25 cellular contexts compared by ENCODE assay signal in genomic region chr22:42361523-42361922, GRCh38.
DNase-seq lines count a peak whose midpoint lies in the region; ATAC-seq and TF ChIP-seq lines count a peak whose summit lies in the region.
"Had no signal": no experiment of that assay in that cellular context is flagged by ENCODE, and none has a peak within 500 bp of the region (broad histone marks: within the 10 kb centered on the region; RNA-seq: fewer than 3 reads in every experiment).

No MANE protein-coding gene starts in this region.

- WGBS in GM23248 (ENCODE audit: low coverage in 1 of 2, low lambda C conversion rate in 2 of 2, missing lambda C conversion rate in 2 of 2), 2 experiments, result 86 to 95% methylated on average over 10 of the region's 10 CpGs

- no peaks in the 10 kb centered on the region for H4K20me1 ChIP-seq in GM23248 (ENCODE audit: insufficient read depth)

- H3K27me3 Mint-ChIP-seq in WTC11 (ENCODE audit: low read depth) (peaks cover 8% of the 10 kb centered on the region; the same call in 1 of the 2 replicates), brain (peaks cover 9% of the 10 kb centered on the region), glutamatergic neuron (ENCODE audit: unreplicated experiment) (peaks cover 28% of the 10 kb centered on the region)

- no peak overlapping the region for H2AFZ ChIP-seq in GM23248

- intact Hi-C loops in mucosa of descending colon (cut with DNase I, micrococcal nuclease), result no loop called here

- no peak for DNase-seq in WTC11 (ENCODE audit: low spot score)
- no peak for DNase-seq in glutamatergic neuron
- DNase-seq in activated CD8-positive, alpha-beta memory T cell treated with anti-CD3 and anti-CD28 coated beads for 24 hours, result no peak
- DNase-seq in left lobe of liver (ENCODE audit: low spot score), result no peak
- DNase-seq in GM23248, result no peak
- DNase-seq in mucosa of descending colon, result no peak
- DNase-seq: 8988T; ACHN; BE2C; C1 segment of cervical spinal cord; Caco-2; Calu3; CD4-positive, CD25-positive, alpha-beta regulatory T cell; CD8-positive, alpha-beta T cell; DMS 273 treated with DMSO at 0.1 percent for 48 hours; DMS153; DMS53; DMS79; DND-41; EL; GDM1 had no signal

- peaks cover 3% of the 10 kb centered on the region; the same call in 1 of the 2 replicates for H3K36me3 Mint-ChIP-seq in WTC11
- peaks cover 6% of the 10 kb centered on the region for H3K36me3 Mint-ChIP-seq in brain
- peaks cover 6% of the 10 kb centered on the region for H3K36me3 Mint-ChIP-seq in glutamatergic neuron (ENCODE audit: unreplicated experiment)
- H3K36me3 Mint-ChIP-seq: CD4-positive, CD25-positive, alpha-beta regulatory T cell; CD8-positive, alpha-beta T cell had no signal

- no peaks in the 10 kb centered on the region for H3K9me3 ChIP-seq in GM23248 (ENCODE audit: low read depth)
- H3K9me3 ChIP-seq in mucosa of descending colon, result no peaks in the 10 kb centered on the region
- H3K9me3 ChIP-seq: BE2C, BLaER1, Caco-2 had no signal

- POLR2A ChIA-PET in WTC11 (lab: Charles Lee), result no interaction called here

- no peak overlapping the region for H3K9ac ChIP-seq in GM23248
- H3K9ac ChIP-seq: BLaER1 had no signal

- peaks cover 22% of the 10 kb centered on the region for H3K27me3 ChIP-seq in GM23248 (replicated peaks; ENCODE audit: insufficient read depth)
- H3K27me3 ChIP-seq: BE2C had no signal

- H3K4me3 ChIP-seq in GM23248 (no peak overlapping the region), mucosa of descending colon (no peak overlapping the region)
- H3K4me3 ChIP-seq: BLaER1, GM12878 had no signal

- no peaks in the 10 kb centered on the region; the same call in 1 of the 2 replicates for H3F3A ChIP-seq in GM23248 (ENCODE audit: insufficient read depth)

- H3K4me3 Mint-ChIP-seq in WTC11, result no peak overlapping the region
- H3K4me3 Mint-ChIP-seq in brain, result no peak overlapping the region
- peak overlapping the region; percentile 63 for H3K4me3 Mint-ChIP-seq in glutamatergic neuron (ENCODE audit: unreplicated experiment)
- H3K4me3 Mint-ChIP-seq: CD4-positive, CD25-positive, alpha-beta regulatory T cell; CD8-positive, alpha-beta T cell had no signal

- H3K36me3 ChIP-seq in GM23248 (ENCODE audit: low read depth) (no peaks in the 10 kb centered on the region), mucosa of descending colon (ENCODE audit: low read depth) (no peaks in the 10 kb centered on the region)
- H3K36me3 ChIP-seq: BE2C, BLaER1 had no signal

- H3K27ac ChIP-seq in GM23248, result no peak overlapping the region
- H3K27ac ChIP-seq: BLaER1 had no signal

- ATAC-seq in WTC11 (no peak), left lobe of liver (no peak), mucosa of descending colon (no peak)
- ATAC-seq: CD8-positive, alpha-beta T cell; GM12878 had no signal

- in situ Hi-C loops in GM23248 (cut with MboI), result no loop called here

- H3K27ac Mint-ChIP-seq in WTC11, result 0 out of 2 replicates have a peak overlapping the region, but pooled peaks have one; percentile 34
- peak overlapping the region in 4 of 5 experiments; percentile 44 to 85 (median 63) for H3K27ac Mint-ChIP-seq in brain
- no peak overlapping the region for H3K27ac Mint-ChIP-seq in glutamatergic neuron (ENCODE audit: unreplicated experiment)
- H3K27ac Mint-ChIP-seq: CD14-positive monocyte; CD8-positive, alpha-beta T cell had no signal

- H3K9me2 ChIP-seq in GM23248 (ENCODE audit: insufficient read depth), result no peaks in the 10 kb centered on the region

- H3K4me1 Mint-ChIP-seq in WTC11 (peaks cover 32% of the 10 kb centered on the region), brain (peaks cover 59% of the 10 kb centered on the region), glutamatergic neuron (ENCODE audit: low read depth, unreplicated experiment) (peaks cover 35% of the 10 kb centered on the region)
- H3K4me1 Mint-ChIP-seq: CD4-positive, CD25-positive, alpha-beta regulatory T cell had no signal

- H3K9me3 Mint-ChIP-seq in WTC11 (no peaks in the 10 kb centered on the region), brain (peaks cover 0 to 3% (median 1%) of the 10 kb centered on the region in 5 experiments), glutamatergic neuron (ENCODE audit: unreplicated experiment) (peaks cover 25% of the 10 kb centered on the region)
- H3K9me3 Mint-ChIP-seq: CD8-positive, alpha-beta T cell had no signal

- CTCF ChIA-PET in WTC11 (lab: Charles Lee), result no interaction called here

- TF ChIP-seq CTCF in WTC11 (IDR thresholded peaks at IDR 0.05) (no peak), brain (conservative IDR thresholded peaks at IDR 0.05) (no peak), glutamatergic neuron (IDR thresholded peaks at IDR 0.05; ENCODE audit: partially characterized antibody, unreplicated experiment) (no peak), mucosa of descending colon (IDR thresholded peaks at IDR 0.05) (no peak)

- H3K79me2 ChIP-seq in GM23248 (ENCODE audit: insufficient read depth), result no peaks in the 10 kb centered on the region

- H3K4me2 ChIP-seq in GM23248 (ENCODE audit: unreplicated experiment), result no peak overlapping the region
- H3K4me2 ChIP-seq: BLaER1 had no signal

- peaks cover 9% of the 10 kb centered on the region for H3K4me1 ChIP-seq in GM23248 (ENCODE audit: insufficient read depth)
- peaks cover 3% of the 10 kb centered on the region for H3K4me1 ChIP-seq in mucosa of descending colon (ENCODE audit: low read depth)
- H3K4me1 ChIP-seq: Caco-2 had no signal

TF ChIP-seq in WTC11, 78 proteins besides CTCF, POLR2A, EP300 and RAD21 (continues in another document):
- no peak for TF ChIP-seq OVOL2 (CRISPR knock-in tag; IDR thresholded peaks at IDR 0.05; ENCODE audit: borderline replicate concordance)
- TF ChIP-seq CREB1 (CRISPR knock-in tag; IDR thresholded peaks at IDR 0.05), result no peak
- no peak for TF ChIP-seq ZNF121 (CRISPR knock-in tag; IDR thresholded peaks at IDR 0.05)
- TF ChIP-seq, protein P1, sequence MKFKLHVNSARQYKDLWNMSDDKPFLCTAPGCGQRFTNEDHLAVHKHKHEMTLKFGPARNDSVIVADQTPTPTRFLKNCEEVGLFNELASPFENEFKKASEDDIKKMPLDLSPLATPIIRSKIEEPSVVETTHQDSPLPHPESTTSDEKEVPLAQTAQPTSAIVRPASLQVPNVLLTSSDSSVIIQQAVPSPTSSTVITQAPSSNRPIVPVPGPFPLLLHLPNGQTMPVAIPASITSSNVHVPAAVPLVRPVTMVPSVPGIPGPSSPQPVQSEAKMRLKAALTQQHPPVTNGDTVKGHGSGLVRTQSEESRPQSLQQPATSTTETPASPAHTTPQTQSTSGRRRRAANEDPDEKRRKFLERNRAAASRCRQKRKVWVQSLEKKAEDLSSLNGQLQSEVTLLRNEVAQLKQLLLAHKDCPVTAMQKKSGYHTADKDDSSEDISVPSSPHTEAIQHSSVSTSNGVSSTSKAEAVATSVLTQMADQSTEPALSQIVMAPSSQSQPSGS (CRISPR knock-in tag; IDR thresholded peaks at IDR 0.05; ENCODE audit: borderline replicate concordance, low read depth), result no peak
- TF ChIP-seq, protein P2, sequence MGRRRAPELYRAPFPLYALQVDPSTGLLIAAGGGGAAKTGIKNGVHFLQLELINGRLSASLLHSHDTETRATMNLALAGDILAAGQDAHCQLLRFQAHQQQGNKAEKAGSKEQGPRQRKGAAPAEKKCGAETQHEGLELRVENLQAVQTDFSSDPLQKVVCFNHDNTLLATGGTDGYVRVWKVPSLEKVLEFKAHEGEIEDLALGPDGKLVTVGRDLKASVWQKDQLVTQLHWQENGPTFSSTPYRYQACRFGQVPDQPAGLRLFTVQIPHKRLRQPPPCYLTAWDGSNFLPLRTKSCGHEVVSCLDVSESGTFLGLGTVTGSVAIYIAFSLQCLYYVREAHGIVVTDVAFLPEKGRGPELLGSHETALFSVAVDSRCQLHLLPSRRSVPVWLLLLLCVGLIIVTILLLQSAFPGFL (CRISPR knock-in tag; IDR thresholded peaks at IDR 0.05; ENCODE audit: borderline replicate concordance), result no peak
- no peak for TF ChIP-seq PRRX2 (CRISPR knock-in tag; IDR thresholded peaks at IDR 0.05)
- TF ChIP-seq, protein P3, sequence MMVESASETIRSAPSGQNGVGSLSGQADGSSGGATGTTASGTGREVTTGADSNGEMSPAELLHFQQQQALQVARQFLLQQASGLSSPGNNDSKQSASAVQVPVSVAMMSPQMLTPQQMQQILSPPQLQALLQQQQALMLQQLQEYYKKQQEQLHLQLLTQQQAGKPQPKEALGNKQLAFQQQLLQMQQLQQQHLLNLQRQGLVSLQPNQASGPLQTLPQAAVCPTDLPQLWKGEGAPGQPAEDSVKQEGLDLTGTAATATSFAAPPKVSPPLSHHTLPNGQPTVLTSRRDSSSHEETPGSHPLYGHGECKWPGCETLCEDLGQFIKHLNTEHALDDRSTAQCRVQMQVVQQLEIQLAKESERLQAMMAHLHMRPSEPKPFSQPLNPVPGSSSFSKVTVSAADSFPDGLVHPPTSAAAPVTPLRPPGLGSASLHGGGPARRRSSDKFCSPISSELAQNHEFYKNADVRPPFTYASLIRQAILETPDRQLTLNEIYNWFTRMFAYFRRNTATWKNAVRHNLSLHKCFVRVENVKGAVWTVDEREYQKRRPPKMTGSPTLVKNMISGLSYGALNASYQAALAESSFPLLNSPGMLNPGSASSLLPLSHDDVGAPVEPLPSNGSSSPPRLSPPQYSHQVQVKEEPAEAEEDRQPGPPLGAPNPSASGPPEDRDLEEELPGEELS (CRISPR knock-in tag; IDR thresholded peaks at IDR 0.05), result no peak
- no peak for TF ChIP-seq ZNF232 (CRISPR knock-in tag; IDR thresholded peaks at IDR 0.05)
- TF ChIP-seq, protein P4, sequence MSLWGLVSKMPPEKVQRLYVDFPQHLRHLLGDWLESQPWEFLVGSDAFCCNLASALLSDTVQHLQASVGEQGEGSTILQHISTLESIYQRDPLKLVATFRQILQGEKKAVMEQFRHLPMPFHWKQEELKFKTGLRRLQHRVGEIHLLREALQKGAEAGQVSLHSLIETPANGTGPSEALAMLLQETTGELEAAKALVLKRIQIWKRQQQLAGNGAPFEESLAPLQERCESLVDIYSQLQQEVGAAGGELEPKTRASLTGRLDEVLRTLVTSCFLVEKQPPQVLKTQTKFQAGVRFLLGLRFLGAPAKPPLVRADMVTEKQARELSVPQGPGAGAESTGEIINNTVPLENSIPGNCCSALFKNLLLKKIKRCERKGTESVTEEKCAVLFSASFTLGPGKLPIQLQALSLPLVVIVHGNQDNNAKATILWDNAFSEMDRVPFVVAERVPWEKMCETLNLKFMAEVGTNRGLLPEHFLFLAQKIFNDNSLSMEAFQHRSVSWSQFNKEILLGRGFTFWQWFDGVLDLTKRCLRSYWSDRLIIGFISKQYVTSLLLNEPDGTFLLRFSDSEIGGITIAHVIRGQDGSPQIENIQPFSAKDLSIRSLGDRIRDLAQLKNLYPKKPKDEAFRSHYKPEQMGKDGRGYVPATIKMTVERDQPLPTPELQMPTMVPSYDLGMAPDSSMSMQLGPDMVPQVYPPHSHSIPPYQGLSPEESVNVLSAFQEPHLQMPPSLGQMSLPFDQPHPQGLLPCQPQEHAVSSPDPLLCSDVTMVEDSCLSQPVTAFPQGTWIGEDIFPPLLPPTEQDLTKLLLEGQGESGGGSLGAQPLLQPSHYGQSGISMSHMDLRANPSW (CRISPR knock-in tag; conservative IDR thresholded peaks at IDR 0.05; ENCODE audit: low read depth), result no peak
